In the genomic region with DNA sequence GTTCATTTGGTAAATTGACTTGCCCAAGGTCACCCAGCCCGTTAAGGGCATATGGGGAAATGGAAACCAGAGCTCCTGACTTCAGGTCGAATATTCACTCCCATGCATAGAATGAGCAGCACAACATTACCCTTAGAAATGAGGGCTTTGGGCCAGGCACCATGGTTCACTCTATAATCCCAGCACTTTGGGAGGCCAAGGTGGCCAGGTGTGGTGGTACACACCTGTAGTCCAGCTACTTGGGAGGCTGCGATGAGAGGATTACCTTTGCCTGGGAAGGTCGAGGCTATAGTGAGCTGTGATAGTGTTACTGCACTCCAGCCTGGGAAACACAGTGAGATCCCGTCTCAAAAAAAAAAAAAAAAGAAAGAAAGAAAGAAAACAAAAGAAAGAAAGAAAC, we compare ENCODE assay signal across 5 cellular contexts.
"Had no signal": no experiment of that assay in that cellular context is flagged by ENCODE, and none has a peak within 500 bp of the region (broad histone marks: within the 10 kb centered on the region; RNA-seq: fewer than 3 reads in every experiment).

No MANE protein-coding gene starts in this region.

- H3K27ac ChIP-seq: HL-60 had no signal

- H3K4me3 ChIP-seq: K562 had no signal

- DNase-seq: IMR-90, KBM-7 had no signal

- ATAC-seq: HepG2, K562 had no signal
